ENCODE assay signal across 8 cellular contexts in genomic region chr1:94481473-94481933, GRCh38.
A peak's percentile ranks its signal among the peaks of the same experiment; 100 is the strongest.
DNase-seq lines count a peak whose midpoint lies in the region; TF ChIP-seq lines count a peak whose summit lies in the region.

No MANE protein-coding gene starts in this region.

- H3K36me3 ChIP-seq in Loucy (ENCODE audit: insufficient read depth, low read length) (peaks cover 35% of the 10 kb centered on the region; the same call in 1 of the 2 replicates), ascending aorta (peaks cover 9 to 13% of the 10 kb centered on the region in 2 donors), sigmoid colon (peaks cover 0 to 50% (median 0%) of the 10 kb centered on the region in 4 donors)

- no peaks in the 10 kb centered on the region for H4K20me1 ChIP-seq in Loucy (ENCODE audit: insufficient read depth, low read length, poor library complexity, severe bottlenecking)

- no peak overlapping the region for H3K4me2 ChIP-seq in Loucy (ENCODE audit: low read depth, low read length, poor library complexity, severe bottlenecking)

- H3F3A ChIP-seq in Loucy (ENCODE audit: low read depth): no peaks in the 10 kb centered on the region

- intact Hi-C loops in ascending aorta (cut with DNase I): loop anchor here (2.0 kb wide), 1 partner anchor 321 kb away; no protein-coding TSS in a partner anchor
- intact Hi-C loops in sigmoid colon (cut with DNase I): loop anchor here (1.0 kb wide), 1 partner anchor 324 kb away; no protein-coding TSS in a partner anchor

- no peak overlapping the region for H3K9ac ChIP-seq in Loucy (ENCODE audit: low read depth, low read length, poor library complexity, severe bottlenecking)

- no peaks in the 10 kb centered on the region for H3K9me2 ChIP-seq in Loucy (replicated peaks; ENCODE audit: low read depth, low read length)

- H3K27ac ChIP-seq in ascending aorta (no peak overlapping the region), sigmoid colon (no peak overlapping the region)

- peak; percentile 90 for TF ChIP-seq CTCF in Loucy (conservative IDR thresholded peaks at IDR 0.05; ENCODE audit: low read length)
- peak; percentile 63 to 80 (median 77) for TF ChIP-seq CTCF in ascending aorta (IDR thresholded peaks at IDR 0.05)
- TF ChIP-seq CTCF in sigmoid colon (IDR thresholded peaks at IDR 0.05): peak; percentile 54 to 81 (median 62)

- no peak for TF ChIP-seq POLR2A in sigmoid colon (IDR thresholded peaks at IDR 0.05)

- H2AFZ ChIP-seq in Loucy (ENCODE audit: low read length): no peak overlapping the region

- H3K27me3 ChIP-seq in Loucy (ENCODE audit: insufficient read depth, low read length, poor library complexity, severe bottlenecking) (no peaks in the 10 kb centered on the region), ascending aorta (no peaks in the 10 kb centered on the region), sigmoid colon (no peaks in the 10 kb centered on the region)

- WGBS in sigmoid colon, 2 donors: 6 to 16% methylated on average over 4 of the region's 4 CpGs

- H3K4me3 ChIP-seq in Loucy (ENCODE audit: low read length, poor library complexity, severe bottlenecking) (no peak overlapping the region), ascending aorta (no peak overlapping the region), sigmoid colon (no peak overlapping the region)

- H3K9me3 ChIP-seq in Loucy (ENCODE audit: insufficient read depth, low read depth, low read length) (no peaks in the 10 kb centered on the region), ascending aorta (no peaks in the 10 kb centered on the region), sigmoid colon (no peaks in the 10 kb centered on the region)

- TF ChIP-seq EP300 in sigmoid colon (IDR thresholded peaks at IDR 0.05): no peak

- DNase-seq in NK-92 treated with Interleukin-12 subunit alpha and Interleukin-12 subunit beta, amount 100 ng/mL, for 24 hours (lab: John Stamatoyannopoulos, UW): peak; percentile 1
- DNase-seq in NK-92 (lab: John Stamatoyannopoulos, UW; ENCODE audit: unreplicated experiment) (no peak), HCEC 1CT (peak; percentile 58), SHP77 treated with DMSO at 0.1 percent for 48 hours (lab: John Stamatoyannopoulos, UW) (peak; percentile 14), ascending aorta (ENCODE audit: low spot score in 2 of 2) (peak in 1 of 2 donors; percentile 63), hepatic stellate cell (ENCODE audit: low spot score) (peak; percentile 40), sigmoid colon (peak; percentile 62)

- H3K79me2 ChIP-seq in Loucy (ENCODE audit: insufficient read depth, low read length): no peaks in the 10 kb centered on the region

- H3K4me1 ChIP-seq in Loucy (ENCODE audit: insufficient read depth, low read length, poor library complexity, severe bottlenecking): no peaks in the 10 kb centered on the region
- H3K4me1 ChIP-seq in ascending aorta: no peaks in the 10 kb centered on the region
- no peaks in the 10 kb centered on the region for H3K4me1 ChIP-seq in sigmoid colon
